In genomic region chr12:7667025-7667575, GRCh38 we compare ENCODE assay signal across 10 cellular contexts. TPM values are rescaled to one million over a fixed set of nuclear protein-coding genes. Genes with fewer than 3 reads are reported as not detected.
A peak's percentile ranks its signal among the peaks of the same experiment; 100 is the strongest.
DNase-seq lines count a peak whose midpoint lies in the region; ATAC-seq, FAIRE-seq and TF ChIP-seq lines count a peak whose summit lies in the region.
"Had no signal": no experiment of that assay in that cellular context is flagged by ENCODE, and none has a peak within 500 bp of the region (broad histone marks: within the 10 kb centered on the region; RNA-seq: fewer than 3 reads in every experiment).

No MANE protein-coding gene starts in this region.

- BruUV-seq in K562 (replicated peaks; lab: Mats Ljungman, UMichigan): no TSS peak

- no peaks in the 10 kb centered on the region for H3K9me1 ChIP-seq in K562 (ENCODE audit: control insufficient read depth, insufficient read depth, low read length)

- H3K9me3 ChIP-seq in K562 (replicated peaks; ENCODE audit: control insufficient read depth, insufficient read depth, low read depth, low read length) (no peaks in the 10 kb centered on the region), small intestine (ENCODE audit: control insufficient read depth, low read depth) (no peaks in the 10 kb centered on the region), suprapubic skin (no peaks in the 10 kb centered on the region)
- H3K9me3 ChIP-seq in effector memory CD4-positive, alpha-beta T cell (ENCODE audit: control insufficient read depth, low read length): no peaks in the 10 kb centered on the region

- no peaks in the 10 kb centered on the region for H3K36me3 ChIP-seq in K562 (ENCODE audit: control insufficient read depth, insufficient read depth, low read length)
- H3K36me3 ChIP-seq in small intestine (ENCODE audit: control insufficient read depth in 2 of 2, insufficient read depth in 2 of 2, low read length in 2 of 2): no peaks in the 10 kb centered on the region
- no peaks in the 10 kb centered on the region for H3K36me3 ChIP-seq in effector memory CD4-positive, alpha-beta T cell (ENCODE audit: control insufficient read depth, insufficient read depth, low read length)
- no peaks in the 10 kb centered on the region for H3K36me3 ChIP-seq in suprapubic skin

- H3K4me2 ChIP-seq in K562 (ENCODE audit: insufficient read depth, low read length): no peak overlapping the region

- TF ChIP-seq EP300 in K562 (IDR thresholded peaks at IDR 0.05; ENCODE audit: low read length) (no peak), suprapubic skin (IDR thresholded peaks at IDR 0.05) (no peak)

- H3K27me3 ChIP-seq in K562 (ENCODE audit: control insufficient read depth in 2 of 2, insufficient read depth in 2 of 2, low read length in 2 of 2): no peaks in the 10 kb centered on the region; a peak in 2 of 5 replicates
- no peaks in the 10 kb centered on the region for H3K27me3 ChIP-seq in small intestine (ENCODE audit: control insufficient read depth in 2 of 2, insufficient read depth in 2 of 2, low read length in 2 of 2)
- H3K27me3 ChIP-seq in effector memory CD4-positive, alpha-beta T cell (replicated peaks; ENCODE audit: control insufficient read depth, insufficient read depth, low read length, poor library complexity, severe bottlenecking): no peaks in the 10 kb centered on the region
- no peaks in the 10 kb centered on the region for H3K27me3 ChIP-seq in suprapubic skin

- H3K79me2 ChIP-seq in K562 (ENCODE audit: control insufficient read depth, insufficient read depth, low read length): no peaks in the 10 kb centered on the region

- peak; percentile 29 for TF ChIP-seq CTCF in NB4 (IDR thresholded peaks at IDR 0.05; ENCODE audit: low read depth, low read length)
- TF ChIP-seq CTCF in K562 (IDR thresholded peaks at IDR 0.05 in 2 of 3, conservative IDR thresholded peaks at IDR 0.05 in 1 of 3; ENCODE audit: insufficient read depth in 2 of 3, low read depth in 1 of 3, low read length in 3 of 3): peak in 2 of 3 experiments; percentile 28 to 34; a peak in 4 of 6 replicates
- TF ChIP-seq CTCF in suprapubic skin (IDR thresholded peaks at IDR 0.05): no peak

- no peak overlapping the region for H3K27ac ChIP-seq in K562 (ENCODE audit: extremely low read depth, low read depth, low read length)
- H3K27ac ChIP-seq in small intestine (ENCODE audit: low read depth in 1 of 2, low read length in 1 of 2): peak overlapping the region; percentile 64 to 84
- H3K27ac ChIP-seq in effector memory CD4-positive, alpha-beta T cell (ENCODE audit: insufficient read depth, low read length, poor library complexity, severe bottlenecking): no peak overlapping the region
- no peak overlapping the region for H3K27ac ChIP-seq in suprapubic skin

- H3K4me3 ChIP-seq in NB4 (ENCODE audit: low read depth, low read length): no peak overlapping the region
- no peak overlapping the region for H3K4me3 ChIP-seq in K562
- H3K4me3 ChIP-seq in small intestine (ENCODE audit: low read depth in 1 of 2, low read length in 2 of 2): no peak overlapping the region
- no peak overlapping the region for H3K4me3 ChIP-seq in effector memory CD4-positive, alpha-beta T cell (ENCODE audit: insufficient read depth, low read depth, low read length, poor library complexity, severe bottlenecking)
- H3K4me3 ChIP-seq in suprapubic skin: no peak overlapping the region

- in situ Hi-C loops in K562 (cut with MboI): no loop called here

- WGBS in K562 (ENCODE audit: insufficient coverage, low coverage, missing lambda C conversion rate): 16% methylated on average over 4 of the region's 4 CpGs
- 48 to 70% (median 65%) methylated on average over 4 of the region's 4 CpGs for WGBS in small intestine, 3 donors
- 84% methylated on average over 4 of the region's 4 CpGs for WGBS in suprapubic skin

- H3K4me1 ChIP-seq in K562 (replicated peaks in 1 of 2; ENCODE audit: control insufficient read depth in 2 of 2, insufficient read depth in 2 of 2, low read length in 2 of 2): no peaks in the 10 kb centered on the region
- no peaks in the 10 kb centered on the region for H3K4me1 ChIP-seq in small intestine (ENCODE audit: control insufficient read depth in 2 of 2, insufficient read depth in 1 of 2, low read depth in 1 of 2, low read length in 1 of 2)
- H3K4me1 ChIP-seq in effector memory CD4-positive, alpha-beta T cell (ENCODE audit: control insufficient read depth, insufficient read depth, low read length, poor library complexity, severe bottlenecking): no peaks in the 10 kb centered on the region
- no peaks in the 10 kb centered on the region for H3K4me1 ChIP-seq in suprapubic skin

- no peaks in the 10 kb centered on the region for H4K20me1 ChIP-seq in K562 (replicated peaks; ENCODE audit: control insufficient read depth, insufficient read depth, low read length)

- CTCF ChIA-PET in K562 (lab: Yijun Ruan, JAX; ENCODE audit: low intra/inter-chr PET ratio): no interaction called here

- no peak overlapping the region for H2AFZ ChIP-seq in K562 (ENCODE audit: low read depth, low read length)

- POLR2A ChIA-PET in K562 (lab: Yijun Ruan, JAX): no interaction called here

- no peak for TF ChIP-seq POLR2A in NB4 (IDR thresholded peaks at IDR 0.05; ENCODE audit: extremely low read depth, insufficient read length)
- no peak for TF ChIP-seq POLR2A in K562 (conservative IDR thresholded peaks at IDR 0.05)
- TF ChIP-seq POLR2A in suprapubic skin (IDR thresholded peaks at IDR 0.05): no peak

- H3K9ac ChIP-seq in K562 (ENCODE audit: insufficient read depth in 1 of 2, low read depth in 2 of 2, low read length in 2 of 2): no peak overlapping the region

- no peak for FAIRE-seq in K562 (lab: Jason Lieb, UNC)
- no peak for FAIRE-seq in small intestine (lab: Jason Lieb, UNC)

- intact Hi-C loops in K562 (cut with micrococcal nuclease): loop anchor here (1.0 kb wide), 1 partner anchor 24 kb away; no protein-coding TSS in a partner anchor

- no peak for ATAC-seq in K562

- DNase-seq in NCI-H82 (lab: John Stamatoyannopoulos, UW) (peak; percentile 11), NCI-H82 treated with DMSO at 0.1 percent for 48 hours (lab: John Stamatoyannopoulos, UW; ENCODE audit: unreplicated experiment) (no peak), NB4 (ENCODE audit: low read depth) (peak; percentile 51), K562 (ENCODE audit: extremely low read depth in 1 of 4, low spot score in 3 of 4) (peak in 2 of 4 experiments; percentile 11 to 20), small intestine (peak; percentile 65), NCI-H2196 treated with DMSO at 0.1 percent for 48 hours (lab: John Stamatoyannopoulos, UW; ENCODE audit: unreplicated experiment) (no peak), suprapubic skin (ENCODE audit: low spot score in 2 of 2) (no peak)
- no peak for DNase-seq in effector memory CD4-positive, alpha-beta T cell
- DNase-seq: immature natural killer cell, posterior cingulate gyrus had no signal

- peak in 1 of 2 experiments; percentile 39; a peak in 2 of 4 replicates for TF ChIP-seq RAD21 in K562 (CRISPR knock-in tag; conservative IDR thresholded peaks at IDR 0.05 in 1 of 2, IDR thresholded peaks at IDR 0.05 in 1 of 2)

RNA-seq across cellular contexts. Expression of gene APOBEC1, which starts 1.4 kb away (rescaled TPM):
- not detected in 2 replicates for total RNA-seq in K562 (2011; cell fraction: chromatin; rRNA removed; ENCODE audit: low replicate concordance)
- total RNA-seq in K562 (2011; cell fraction: nucleolus; rRNA removed): not detected in 2 replicates
- not detected in 2 replicates for total RNA-seq in K562 (2011; cell fraction: nucleoplasm; rRNA removed)
- total RNA-seq in K562 (2014; rRNA removed): not detected in 2 replicates
- total RNA-seq in K562 (2014; rRNA removed; fragmentation: Illumina TruSeq; extraction: Trizol): not detected in 2 replicates
- total RNA-seq in K562 (2015; rRNA removed; fragmentation: Illumina TruSeq; extraction: Trizol): not detected in 2 replicates
- total RNA-seq in K562 (2021): not detected in 2 replicates
- polyA plus RNA-seq in K562 (2011; rRNA removed): not detected in 2 replicates
- polyA plus RNA-seq in K562 (2011; cell fraction: cytosol; rRNA removed): not detected in 2 replicates
- polyA plus RNA-seq in K562 (2011; cell fraction: nucleus; rRNA removed): not detected in 2 replicates
- not detected in 2 replicates for polyA plus RNA-seq in K562 (2012)
- polyA plus RNA-seq in K562 (2014; fragmentation: Illumina TruSeq; extraction: Trizol): not detected in 2 replicates
- not detected for polyA plus RNA-seq in K562 (2014; fragmentation: Nextera tagmentation; extraction: Ambion mirVana)
- polyA plus RNA-seq in K562 (2014; rRNA removed): not detected in 2 replicates
- polyA minus RNA-seq in K562 (2011; rRNA and poly(A)+ RNA removed): not detected in 2 replicates
- polyA minus RNA-seq in K562 (2011; cell fraction: cytosol; rRNA and poly(A)+ RNA removed): not detected in 2 replicates
- not detected in 2 replicates for polyA minus RNA-seq in K562 (2011; cell fraction: nucleus; rRNA and poly(A)+ RNA removed)
- polyA plus RNA-seq in small intestine: 100 to 1,000 TPM in 2 of 3 donors, 10 to 100 TPM in 1; 35.0 to 310 (median 219) TPM
- total RNA-seq in suprapubic skin: not detected
- polyA plus RNA-seq: immature natural killer cell had no signal

RNA-seq across cellular contexts. Expression of gene GDF3, which starts 28.5 kb away (rescaled TPM):
- not detected in 2 replicates for total RNA-seq in K562 (2011; cell fraction: chromatin; rRNA removed; ENCODE audit: low replicate concordance)
- not detected in 2 replicates for total RNA-seq in K562 (2011; cell fraction: nucleolus; rRNA removed)
- total RNA-seq in K562 (2011; cell fraction: nucleoplasm; rRNA removed): not detected in 2 replicates
- total RNA-seq in K562 (2014; rRNA removed): not detected in 2 replicates
- total RNA-seq in K562 (2014; rRNA removed; fragmentation: Illumina TruSeq; extraction: Trizol): not detected in 2 replicates
- not detected in 2 replicates for total RNA-seq in K562 (2015; rRNA removed; fragmentation: Illumina TruSeq; extraction: Trizol)
- total RNA-seq in K562 (2021): not detected in 2 replicates
- 0.05 TPM in 1 of 2 replicates, not detected in the other for polyA plus RNA-seq in K562 (2011; rRNA removed)
- not detected in 2 replicates for polyA plus RNA-seq in K562 (2011; cell fraction: cytosol; rRNA removed)
- polyA plus RNA-seq in K562 (2011; cell fraction: nucleus; rRNA removed): not detected in 2 replicates
- not detected in 2 replicates for polyA plus RNA-seq in K562 (2012)
- not detected in 2 replicates for polyA plus RNA-seq in K562 (2014; fragmentation: Illumina TruSeq; extraction: Trizol)
- not detected for polyA plus RNA-seq in K562 (2014; fragmentation: Nextera tagmentation; extraction: Ambion mirVana)
- polyA plus RNA-seq in K562 (2014; rRNA removed): not detected in 2 replicates
- polyA minus RNA-seq in K562 (2011; rRNA and poly(A)+ RNA removed): not detected in 2 replicates
- not detected in 2 replicates for polyA minus RNA-seq in K562 (2011; cell fraction: cytosol; rRNA and poly(A)+ RNA removed)
- not detected in 2 replicates for polyA minus RNA-seq in K562 (2011; cell fraction: nucleus; rRNA and poly(A)+ RNA removed)
- under 1 TPM in 1 of 3 donors, not detected in 2; 0.31 TPM for polyA plus RNA-seq in small intestine
- not detected for total RNA-seq in suprapubic skin
- polyA plus RNA-seq: immature natural killer cell had no signal

RNA-seq across cellular contexts. Expression of gene DPPA3, which starts 44.1 kb away (rescaled TPM):
- total RNA-seq in K562 (2011; cell fraction: chromatin; rRNA removed; ENCODE audit: low replicate concordance): not detected in 2 replicates
- total RNA-seq in K562 (2011; cell fraction: nucleolus; rRNA removed): not detected in 2 replicates
- total RNA-seq in K562 (2011; cell fraction: nucleoplasm; rRNA removed): not detected in 2 replicates
- total RNA-seq in K562 (2014; rRNA removed) (not detected in 2 replicates), K562 (2014; rRNA removed; fragmentation: Illumina TruSeq; extraction: Trizol) (not detected in 2 replicates), K562 (2015; rRNA removed; fragmentation: Illumina TruSeq; extraction: Trizol) (not detected in 2 replicates), K562 (2021) (not detected in 2 replicates), suprapubic skin (not detected)
- polyA plus RNA-seq in K562 (2011; rRNA removed) (not detected in 2 replicates), K562 (2014; fragmentation: Illumina TruSeq; extraction: Trizol) (not detected in 2 replicates), K562 (2014; fragmentation: Nextera tagmentation; extraction: Ambion mirVana) (not detected), K562 (2014; rRNA removed) (not detected in 2 replicates), small intestine (not detected)
- not detected in 2 replicates for polyA plus RNA-seq in K562 (2011; cell fraction: cytosol; rRNA removed)
- polyA plus RNA-seq in K562 (2011; cell fraction: nucleus; rRNA removed): not detected in 2 replicates
- polyA plus RNA-seq in K562 (2012): not detected in 2 replicates
- not detected in 2 replicates for polyA minus RNA-seq in K562 (2011; rRNA and poly(A)+ RNA removed)
- not detected in 2 replicates for polyA minus RNA-seq in K562 (2011; cell fraction: cytosol; rRNA and poly(A)+ RNA removed)
- not detected in 2 replicates for polyA minus RNA-seq in K562 (2011; cell fraction: nucleus; rRNA and poly(A)+ RNA removed)
- polyA plus RNA-seq: immature natural killer cell had no signal

Comparison
In these comparisons a context has a peak if more than half of its experiments do, and no peak if none do; other contexts are left out.
1. DNase-seq: peak in NCI-H82 (single experiment), NB4 (single experiment) and small intestine (single experiment); none in NCI-H82 treated with DMSO at 0.1 percent for 48 hours (single experiment), NCI-H2196 treated with DMSO at 0.1 percent for 48 hours (single experiment), effector memory CD4-positive, alpha-beta T cell (0 of 3) and suprapubic skin (0 of 2).
2. CTCF ChIP-seq: peak in NB4 (single experiment) and K562 (2 of 3); none in suprapubic skin (0 of 2).
3. H3K27ac ChIP-seq: peak in small intestine (2 of 2); none in K562 (single experiment), effector memory CD4-positive, alpha-beta T cell (single experiment) and suprapubic skin (single experiment).